In genomic region chr13:46552302-46552680, GRCh38 we compare ENCODE assay signal across 8 cellular contexts. TPM values are rescaled to one million over a fixed set of nuclear protein-coding genes. Genes with fewer than 3 reads are reported as not detected.
A peak's percentile ranks its signal among the peaks of the same experiment; 100 is the strongest.
DNase-seq lines count a peak whose midpoint lies in the region; TF ChIP-seq lines count a peak whose summit lies in the region.

No MANE protein-coding gene starts in this region.

- H3K9ac ChIP-seq in OCI-LY1 (ENCODE audit: low read length) (peak overlapping the region; percentile 72), neuronal stem cell (ENCODE audit: low read depth, low read length, poor library complexity) (no peak overlapping the region)

- no peaks in the 10 kb centered on the region for H4K20me1 ChIP-seq in OCI-LY1 (ENCODE audit: insufficient read depth, low read length)

- POLR2A ChIA-PET in Caco-2 (lab: Charles Lee), result interaction anchor here (0.6 kb wide), 1 partner anchor 169 kb away, joined by 3 read pairs; no protein-coding TSS in a partner anchor

- no peak overlapping the region for H4K8ac ChIP-seq in neuronal stem cell (ENCODE audit: low read depth, low read length)

- H3K79me1 ChIP-seq in neuronal stem cell (ENCODE audit: low read depth, low read length), result peaks cover 7% of the 10 kb centered on the region

- no peak overlapping the region for H2BK12ac ChIP-seq in neuronal stem cell (ENCODE audit: low read length)

- H3K23ac ChIP-seq in neuronal stem cell (ENCODE audit: low read depth, low read length, poor library complexity), result no peak overlapping the region

- H3K9me2 ChIP-seq in OCI-LY1 (ENCODE audit: low read depth, low read length), result no peaks in the 10 kb centered on the region

- H3K4me3 Mint-ChIP-seq in Caco-2 (ENCODE audit: unreplicated experiment) (peak overlapping the region; percentile 97), endothelial cell (ENCODE audit: unreplicated experiment) (peak overlapping the region; percentile 96)

- BruUV-seq in Caco-2 (replicated peaks; lab: Mats Ljungman, UMichigan), result TSS peak; percentile 72

- H3K4me1 ChIP-seq in Caco-2 (peaks cover 23% of the 10 kb centered on the region), OCI-LY1 (ENCODE audit: insufficient read depth, low read length, severe bottlenecking) (peaks cover 35% of the 10 kb centered on the region), neuronal stem cell (ENCODE audit: control insufficient read depth in 2 of 2, insufficient read depth in 1 of 2, low read depth in 1 of 2, low read length in 2 of 2) (peaks cover 0 to 2% of the 10 kb centered on the region in 2 donors)

- H3K4me2 ChIP-seq in OCI-LY1 (ENCODE audit: low read length) (peak overlapping the region; percentile 86), neuronal stem cell (ENCODE audit: insufficient read depth, low read length, poor library complexity, severe bottlenecking) (peak overlapping the region; percentile 93)

- no peak overlapping the region for H2BK5ac ChIP-seq in neuronal stem cell (ENCODE audit: low read length)

- no peak overlapping the region for H2AK5ac ChIP-seq in neuronal stem cell (ENCODE audit: low read depth, low read length)

- TF ChIP-seq CTCF in Caco-2 (IDR thresholded peaks at IDR 0.05; ENCODE audit: insufficient read depth in 1 of 2, low read depth in 1 of 2, low read length in 1 of 2, severe bottlenecking in 1 of 2, unreplicated experiment in 1 of 2) (no peak), OCI-LY1 (IDR thresholded peaks at IDR 0.05; ENCODE audit: low read length) (no peak), endothelial cell (IDR thresholded peaks at IDR 0.05; ENCODE audit: unreplicated experiment) (no peak), GM13977 (IDR thresholded peaks at IDR 0.05; ENCODE audit: extremely low read depth, insufficient read depth, missing control alignments) (no peak)

- H3K9me3 ChIP-seq in Caco-2 (no peaks in the 10 kb centered on the region), OCI-LY1 (ENCODE audit: low read length) (no peaks in the 10 kb centered on the region), neuronal stem cell (replicated peaks in 1 of 2; ENCODE audit: control insufficient read depth in 2 of 2, insufficient read depth in 1 of 2, low read depth in 1 of 2, low read length in 2 of 2) (no peaks in the 10 kb centered on the region)

- H3K36me3 ChIP-seq in Caco-2 (ENCODE audit: control insufficient read depth, insufficient read depth, low read length) (no peaks in the 10 kb centered on the region), OCI-LY1 (ENCODE audit: insufficient read depth, low read length) (no peaks in the 10 kb centered on the region), neuronal stem cell (replicated peaks in 1 of 2; ENCODE audit: control insufficient read depth in 2 of 2, insufficient read depth in 2 of 2, low read length in 2 of 2) (no peaks in the 10 kb centered on the region)

- no peak for DNase-seq in Caco-2
- no peak for DNase-seq in endothelial cell (ENCODE audit: low spot score)
- no peak for DNase-seq in neuronal stem cell (ENCODE audit: low spot score)
- no peak for DNase-seq in AML-193 (lab: John Stamatoyannopoulos, UW)
- DNase-seq in A172 (ENCODE audit: low spot score), result no peak
- DNase-seq in GM13977 (ENCODE audit: low spot score), result no peak
- no peak for DNase-seq in GF-D8 (lab: John Stamatoyannopoulos, UW)

- no peak overlapping the region for H3K18ac ChIP-seq in neuronal stem cell (ENCODE audit: low read length)

- peak overlapping the region; percentile 87 for H3K27ac Mint-ChIP-seq in Caco-2 (ENCODE audit: unreplicated experiment)
- peak overlapping the region; percentile 77 for H3K27ac Mint-ChIP-seq in endothelial cell (ENCODE audit: unreplicated experiment)

- no CpG with 5 or more reads among the region's 12 CpGs for WGBS in neuronal stem cell (ENCODE audit: extremely low coverage in 2 of 2, insufficient read length in 2 of 2, insufficient replicate concordance in 1 of 2), 2 donors

- H2BK15ac ChIP-seq in neuronal stem cell (ENCODE audit: low read length), result no peak overlapping the region

- peaks cover 33% of the 10 kb centered on the region for H3K4me1 Mint-ChIP-seq in Caco-2 (ENCODE audit: low read depth, unreplicated experiment)
- peaks cover 26% of the 10 kb centered on the region for H3K4me1 Mint-ChIP-seq in endothelial cell (ENCODE audit: unreplicated experiment)

- H3F3A ChIP-seq in OCI-LY1 (ENCODE audit: insufficient read depth, low read length), result peaks cover 8% of the 10 kb centered on the region; the same call in 1 of the 2 replicates

- H3K9me3 Mint-ChIP-seq in Caco-2 (ENCODE audit: unreplicated experiment) (no peaks in the 10 kb centered on the region), endothelial cell (ENCODE audit: unreplicated experiment) (no peaks in the 10 kb centered on the region)

- no peaks in the 10 kb centered on the region for H3K27me3 ChIP-seq in Caco-2 (replicated peaks; ENCODE audit: control insufficient read depth, insufficient read depth, low read length)
- H3K27me3 ChIP-seq in OCI-LY1 (ENCODE audit: insufficient read depth, low read length), result no peaks in the 10 kb centered on the region
- peaks cover 0 to 31% (median 2%) of the 10 kb centered on the region in 3 experiments for H3K27me3 ChIP-seq in neuronal stem cell (ENCODE audit: control insufficient read depth in 3 of 3, insufficient read depth in 3 of 3, low read depth in 1 of 3, low read length in 3 of 3)

- no peak overlapping the region for H3K14ac ChIP-seq in neuronal stem cell (ENCODE audit: low read length)

- intact Hi-C loops in Caco-2 (cut with micrococcal nuclease; ENCODE audit: unreplicated experiment), result loop anchor here (5.0 kb wide), 1 partner anchor 105 kb away; no protein-coding TSS in a partner anchor

- H3K27ac ChIP-seq in OCI-LY1 (ENCODE audit: low read depth, low read length, poor library complexity, severe bottlenecking), result no peak overlapping the region
- no peak overlapping the region for H3K27ac ChIP-seq in neuronal stem cell (replicated peaks; ENCODE audit: low read length)

- no peak overlapping the region for H3K4ac ChIP-seq in neuronal stem cell (ENCODE audit: low read length)

- H2BK120ac ChIP-seq in neuronal stem cell (ENCODE audit: low read depth, low read length), result no peak overlapping the region

- in situ Hi-C loops in GM13977 (cut with MboI; ENCODE audit: low pct_unique_long_range_greater_than_20kb, low sequenced_read_pairs, unreplicated experiment), result no loop called here

- H4K91ac ChIP-seq in neuronal stem cell (ENCODE audit: low read depth, low read length, poor library complexity), result no peak overlapping the region

- H3K4me3 ChIP-seq in Caco-2 (ENCODE audit: low read depth, low read length), result peak overlapping the region; percentile 99
- H3K4me3 ChIP-seq in OCI-LY1 (ENCODE audit: low read depth, low read length, poor library complexity, severe bottlenecking), result peak overlapping the region; percentile 83
- H3K4me3 ChIP-seq in neuronal stem cell (ENCODE audit: low read length in 2 of 2), result peak overlapping the region; percentile 85 to 86

- no peak overlapping the region for H2AFZ ChIP-seq in OCI-LY1 (ENCODE audit: low read length)
- H2AFZ ChIP-seq in neuronal stem cell (ENCODE audit: low read length), result peak overlapping the region; percentile 99

- H3K27me3 Mint-ChIP-seq in Caco-2 (ENCODE audit: insufficient read depth, unreplicated experiment), result no peaks in the 10 kb centered on the region
- peaks cover 7% of the 10 kb centered on the region for H3K27me3 Mint-ChIP-seq in endothelial cell (ENCODE audit: unreplicated experiment)

- peaks cover 6% of the 10 kb centered on the region; the same call in 1 of the 2 replicates for H3K79me2 ChIP-seq in OCI-LY1 (ENCODE audit: insufficient read depth, low read length)

- CTCF ChIA-PET in Caco-2 (lab: Charles Lee), result interaction anchor here (0.8 to 3.0 kb wide), 4 partner anchors 29 to 169 kb away, joined by 4 to 32 read pairs (median 6); no protein-coding TSS in a partner anchor

- H3K36me3 Mint-ChIP-seq in Caco-2 (ENCODE audit: insufficient read depth, unreplicated experiment), result peaks cover 12% of the 10 kb centered on the region
- peaks cover 10% of the 10 kb centered on the region for H3K36me3 Mint-ChIP-seq in endothelial cell (ENCODE audit: low read depth, unreplicated experiment)

RNA-seq across cellular contexts. Expression of gene LRCH1, which starts 0.7 kb away (rescaled TPM):
- total RNA-seq in Caco-2 (2022), result 27.0 and 30.7 TPM in 2 replicates
- total RNA-seq in endothelial cell (ENCODE audit: unreplicated experiment), result 45.6 TPM
- 2.3 TPM for polyA plus RNA-seq in neuronal stem cell (2013, experiment 1 of 2)
- polyA plus RNA-seq in neuronal stem cell (2013, experiment 2 of 2), result 2.6 TPM
- 4.9 and 5.0 TPM in 2 replicates for total RNA-seq in A172 (2014; rRNA removed; shearing (Covaris generic))
